Comparison of ENCODE assay signal across 27 cellular contexts in genomic region chr12:107446476-107446875, GRCh38.
"Had no signal": no experiment of that assay in that cellular context is flagged by ENCODE, and none has a peak within 500 bp of the region (broad histone marks: within the 10 kb centered on the region; RNA-seq: fewer than 3 reads in every experiment).

No MANE protein-coding gene starts in this region.

- H3K9me3 Mint-ChIP-seq: dendritic cell treated with granulocyte-macrophage colony-stimulating factor and Interleukin-4, amounts not matched to agents 40 ng/mL and 50 ng/mL, for 4 days; effector memory CD8-positive, alpha-beta T cell; endodermal cell; naive B cell had no signal

- H3K36me3 Mint-ChIP-seq: mesothelial cell of epicardium had no signal

- DNase-seq: colonic mucosa; cortex of kidney; effector CD8-positive, alpha-beta T cell; effector memory CD8-positive, alpha-beta T cell; endodermal cell; erythroblast; esophagus squamous epithelium; foreskin fibroblast; foreskin melanocyte; gastrocnemius medialis; glutamatergic neuron; head of caudate nucleus; heart right ventricle; hippocampal formation; left cardiac atrium; left lung; left ventricle myocardium superior; lower lobe of right lung; mesenchymal stem cell; mucosa of descending colon; naive B cell had no signal

- H3K27me3 ChIP-seq: colonic mucosa, esophagus squamous epithelium, gastrocnemius medialis, left lung had no signal

- H3K27me3 Mint-ChIP-seq: dendritic cell treated with granulocyte-macrophage colony-stimulating factor and Interleukin-4, amounts not matched to agents 40 ng/mL and 50 ng/mL, for 4 days; effector memory CD8-positive, alpha-beta T cell had no signal

- H3K36me3 ChIP-seq: colonic mucosa, esophagus squamous epithelium, gastrocnemius medialis, heart right ventricle, left lung, lower lobe of right lung had no signal

- H3K4me1 ChIP-seq: colonic mucosa, gastrocnemius medialis, left lung, lower lobe of right lung had no signal

- H3K4me3 Mint-ChIP-seq: dendritic cell treated with granulocyte-macrophage colony-stimulating factor and Interleukin-4, amounts not matched to agents 40 ng/mL and 50 ng/mL, for 4 days; effector memory CD8-positive, alpha-beta T cell; endodermal cell; mesothelial cell of epicardium; naive B cell had no signal

- H3K4me3 ChIP-seq: colonic mucosa, esophagus squamous epithelium, gastrocnemius medialis, heart right ventricle, left lung, lower lobe of right lung, mucosa of descending colon had no signal

- H3K9me3 ChIP-seq: colonic mucosa, esophagus squamous epithelium, gastrocnemius medialis, heart right ventricle, left lung, lower lobe of right lung, mucosa of descending colon had no signal

- H3K27ac Mint-ChIP-seq: dendritic cell treated with granulocyte-macrophage colony-stimulating factor and Interleukin-4, amounts not matched to agents 40 ng/mL and 50 ng/mL, for 4 days; effector memory CD8-positive, alpha-beta T cell; endodermal cell; mesothelial cell of epicardium had no signal

- H3K27ac ChIP-seq: colonic mucosa, epithelial cell of prostate, gastrocnemius medialis, heart right ventricle, left lung, lower lobe of right lung had no signal

- FAIRE-seq: endometrium, islet of Langerhans, keratinocyte had no signal
